In genomic region chr13:20441066-20441465, GRCh38 we compare ENCODE assay signal across 26 cellular contexts.
"Had no signal": no experiment of that assay in that cellular context is flagged by ENCODE, and none has a peak within 500 bp of the region (broad histone marks: within the 10 kb centered on the region; RNA-seq: fewer than 3 reads in every experiment).

No MANE protein-coding gene starts in this region.

- DNase-seq: activated CD4-positive, alpha-beta T cell treated with anti-CD3 and anti-CD28 coated beads, Interleukin-2, amount 50 U/mL, for 4 hours; activated CD8-positive, alpha-beta memory T cell treated with anti-CD3 and anti-CD28 coated beads for 24 hours; activated CD8-positive, alpha-beta memory T cell treated with anti-CD3 and anti-CD28 coated beads, Interleukin-2, amount 50 U/mL, for 4 hours; activated naive CD4-positive, alpha-beta T cell treated with anti-CD3 and anti-CD28 coated beads for 36 hours; activated naive CD8-positive, alpha-beta T cell treated with anti-CD3 and anti-CD28 coated beads, Interleukin-2, amount 10 ng/mL, durations not matched to agents 7 days and 5 days; activated T-cell treated with anti-CD3 and anti-CD28 coated beads, Interleukin-2, amount 50 U/mL, for 24 hours; amniotic stem cell; cerebellar nuclear complex; endodermal cell; foreskin fibroblast; immature natural killer cell; naive thymus-derived CD8-positive, alpha-beta T cell; ovary; psoas muscle; spleen; stimulated activated CD4-positive, alpha-beta T cell treated with anti-CD3 and anti-CD28 coated beads, Interleukin-4, amount 100 ng/mL, for 24 hours; stimulated activated naive CD8-positive, alpha-beta T cell treated with anti-CD3 and anti-CD28 coated beads, Interleukin-15, Interleukin-2, amounts not matched to agents 100 U/mL and 50 U/mL, for 24 hours; T-cell; transverse colon had no signal

- FAIRE-seq: TTC549 had no signal

- H3K4me3 ChIP-seq: coronary artery, lung, ovary, psoas muscle, right atrium auricular region, spleen, transverse colon had no signal

- H3K4me1 Mint-ChIP-seq: activated naive CD8-positive, alpha-beta T cell treated with anti-CD3 and anti-CD28 coated beads, Interleukin-2, amount 10 ng/mL, durations not matched to agents 7 days and 5 days; immature natural killer cell had no signal

- ATAC-seq: naive thymus-derived CD8-positive, alpha-beta T cell; psoas muscle; T-cell had no signal

- H3K27ac Mint-ChIP-seq: activated naive CD4-positive, alpha-beta T cell treated with anti-CD3 and anti-CD28 coated beads for 36 hours; activated naive CD8-positive, alpha-beta T cell treated with anti-CD3 and anti-CD28 coated beads, Interleukin-2, amount 10 ng/mL, durations not matched to agents 7 days and 5 days; activated T-cell treated with anti-CD3 and anti-CD28 coated beads, Interleukin-2, amount 50 U/mL, for 24 hours; activated T-helper 2 cell treated with anti-CD3 and anti-CD28 coated beads, Interferon-gamma antibody, Interleukin-2, Interleukin-4, amounts not matched to agents 10 μg/mL and 5 μg/mL and 100 μg/mL, durations not matched to agents 14 hours and 24 hours and 36 hours; endodermal cell; immature natural killer cell; mesothelial cell of epicardium; T-cell; T-helper 2 cell treated with Interferon-gamma antibody and Interleukin-4, amounts not matched to agents 5 μg/mL and 100 μg/mL, for 36 hours had no signal

- H3K4me1 ChIP-seq: psoas muscle, spleen had no signal

- H3K4me3 Mint-ChIP-seq: activated naive CD4-positive, alpha-beta T cell treated with anti-CD3 and anti-CD28 coated beads for 36 hours; activated naive CD8-positive, alpha-beta T cell treated with anti-CD3 and anti-CD28 coated beads, Interleukin-2, amount 10 ng/mL, durations not matched to agents 7 days and 5 days; activated T-cell treated with anti-CD3 and anti-CD28 coated beads, Interleukin-2, amount 50 U/mL, for 24 hours; endodermal cell; immature natural killer cell; mesothelial cell of epicardium; naive thymus-derived CD8-positive, alpha-beta T cell; T-cell; T-helper 2 cell treated with Interferon-gamma antibody and Interleukin-4, amounts not matched to agents 5 μg/mL and 100 μg/mL, for 36 hours had no signal

- H3K27me3 Mint-ChIP-seq: activated naive CD8-positive, alpha-beta T cell treated with anti-CD3 and anti-CD28 coated beads, Interleukin-2, amount 10 ng/mL, durations not matched to agents 7 days and 5 days; activated T-cell treated with anti-CD3 and anti-CD28 coated beads, Interleukin-2, amount 50 U/mL, for 24 hours; naive thymus-derived CD8-positive, alpha-beta T cell; T-cell had no signal

- H3K9me3 ChIP-seq: ovary, psoas muscle had no signal

- H3K27ac ChIP-seq: coronary artery, ovary, psoas muscle, right atrium auricular region, spleen, transverse colon had no signal

- H3K9me3 Mint-ChIP-seq: activated naive CD8-positive, alpha-beta T cell treated with anti-CD3 and anti-CD28 coated beads, Interleukin-2, amount 10 ng/mL, durations not matched to agents 7 days and 5 days; T-cell had no signal

- H3K36me3 ChIP-seq: ovary, right atrium auricular region had no signal

- H3K27me3 ChIP-seq: ovary, right atrium auricular region, spleen, transverse colon had no signal
